In genomic region chr2:21667638-21668037, GRCh38 we compare ENCODE assay signal across 1 cellular context.
A peak's percentile ranks its signal among the peaks of the same experiment; 100 is the strongest.
TF ChIP-seq lines count a peak whose summit lies in the region.

No MANE protein-coding gene starts in this region.

TF ChIP-seq in GM23338, 12 proteins besides CTCF, POLR2A, EP300 and RAD21 (continued from another document):
- TF ChIP-seq ZNF462 (CRISPR knock-in tag; IDR thresholded peaks at IDR 0.05) (peak; percentile 82), ETS1 (IDR thresholded peaks at IDR 0.05) (no peak), REST (IDR thresholded peaks at IDR 0.05; ENCODE audit: unreplicated experiment) (no peak), POLR2AphosphoS5 (IDR thresholded peaks at IDR 0.05; ENCODE audit: low read depth) (no peak)
